ENCODE assay signal across 20 cellular contexts in genomic region chr7:15515201-15515777, GRCh38. TPM values are rescaled to one million over a fixed set of nuclear protein-coding genes. Genes with fewer than 3 reads are reported as not detected.
A peak's percentile ranks its signal among the peaks of the same experiment; 100 is the strongest.
DNase-seq lines count a peak whose midpoint lies in the region; ATAC-seq and TF ChIP-seq lines count a peak whose summit lies in the region.
"Had no signal": no experiment of that assay in that cellular context is flagged by ENCODE, and none has a peak within 500 bp of the region (broad histone marks: within the 10 kb centered on the region; RNA-seq: fewer than 3 reads in every experiment).

No MANE protein-coding gene starts in this region.

- no peaks in the 10 kb centered on the region for H3K9me3 ChIP-seq in sigmoid colon
- H3K9me3 ChIP-seq: mucosa of descending colon, SJSA1 had no signal

- ATAC-seq in SK-N-SH treated with all-trans-retinoic acid at 6 μM for 48 hours (peak; percentile 54), HG02798 (IDR thresholded peaks at IDR 0.05; ENCODE audit: poor library complexity, unreplicated experiment) (no peak)
- ATAC-seq: activated naive CD4-positive, alpha-beta T cell treated with anti-CD3 and anti-CD28 coated beads, Interleukin-2, amount 50 U/mL, for 72 hours; mucosa of descending colon had no signal

- no peaks in the 10 kb centered on the region for H3K27me3 ChIP-seq in sigmoid colon
- H3K27me3 ChIP-seq: SJSA1, stomach had no signal

- no peaks in the 10 kb centered on the region for H3K36me3 ChIP-seq in sigmoid colon
- H3K36me3 ChIP-seq: SJSA1, stomach had no signal

- H3K4me1 ChIP-seq in sigmoid colon: peaks cover 0 to 16% (median 13%) of the 10 kb centered on the region in 4 donors
- H3K4me1 ChIP-seq: SJSA1, stomach had no signal

- TF ChIP-seq POLR2A in sigmoid colon (IDR thresholded peaks at IDR 0.05): no peak

- DNase-seq in GM03348 (ENCODE audit: low spot score) (peak; percentile 2), fibroblast of the aortic adventitia (ENCODE audit: low read depth) (peak; percentile 32), sigmoid colon (no peak), cortex of kidney (lab: John Stamatoyannopoulos, UW) (no peak), HPDE6-E6E7 (ENCODE audit: extremely low spot score) (no peak)
- DNase-seq: activated T-cell treated with anti-CD3 and anti-CD28 coated beads, Interleukin-2, amount 50 U/mL, for 24 hours; C1 segment of cervical spinal cord; caudate nucleus; DMS53; head of caudate nucleus; Kasumi-1; kidney; mucosa of descending colon; NCI-H146; NCI-H446; stomach had no signal

- intact Hi-C loops in sigmoid colon (cut with DNase I): no loop called here

- H3K4me3 ChIP-seq in fibroblast of the aortic adventitia (ENCODE audit: low read depth, low read length): no peak overlapping the region
- peak overlapping the region in 2 of 4 donors; percentile 1 to 15 for H3K4me3 ChIP-seq in sigmoid colon
- H3K4me3 ChIP-seq: mucosa of descending colon, SJSA1, stomach had no signal

- TF ChIP-seq CTCF in fibroblast of the aortic adventitia (IDR thresholded peaks at IDR 0.05; ENCODE audit: insufficient read depth, low read length): no peak
- no peak for TF ChIP-seq CTCF in sigmoid colon (IDR thresholded peaks at IDR 0.05)

- no peak for TF ChIP-seq EP300 in sigmoid colon (IDR thresholded peaks at IDR 0.05)

- 54 to 65% methylated on average over 4 of the region's 4 CpGs for WGBS in sigmoid colon, 2 donors

- H3K27ac ChIP-seq in sigmoid colon: peak overlapping the region; percentile 13 to 53 (median 30)
- H3K27ac ChIP-seq: SJSA1 had no signal

TF ChIP-seq in SK-N-SH treated with all-trans-retinoic acid at 6 μM for 48 hours, 23 proteins besides CTCF, POLR2A, EP300 and RAD21:
- TF ChIP-seq RARB (CRISPR knock-in tag; IDR thresholded peaks at IDR 0.05): no peak
- TF ChIP-seq OSR1 (CRISPR knock-in tag; IDR thresholded peaks at IDR 0.05): no peak
- no peak for TF ChIP-seq BACH2 (CRISPR knock-in tag; IDR thresholded peaks at IDR 0.05; ENCODE audit: borderline replicate concordance)
- no peak for TF ChIP-seq PATZ1 (CRISPR knock-in tag; IDR thresholded peaks at IDR 0.05; ENCODE audit: borderline replicate concordance)
- TF ChIP-seq PPARA (CRISPR knock-in tag; IDR thresholded peaks at IDR 0.05; ENCODE audit: borderline replicate concordance): no peak
- no peak for TF ChIP-seq TCF4 (CRISPR knock-in tag; IDR thresholded peaks at IDR 0.05; ENCODE audit: borderline replicate concordance)
- TF ChIP-seq ISL1 (CRISPR knock-in tag; IDR thresholded peaks at IDR 0.05): no peak
- TF ChIP-seq CSDC2 (CRISPR knock-in tag; IDR thresholded peaks at IDR 0.05): no peak
- no peak for TF ChIP-seq ZC3H10 (CRISPR knock-in tag; IDR thresholded peaks at IDR 0.05)
- TF ChIP-seq GLIS3 (CRISPR knock-in tag; IDR thresholded peaks at IDR 0.05): no peak
- no peak for TF ChIP-seq POU6F1 (CRISPR knock-in tag; IDR thresholded peaks at IDR 0.05; ENCODE audit: borderline replicate concordance, low read depth)
- no peak for TF ChIP-seq ZFP3 (CRISPR knock-in tag; IDR thresholded peaks at IDR 0.05)
- TF ChIP-seq SNAI2 (CRISPR knock-in tag; IDR thresholded peaks at IDR 0.05): no peak
- TF ChIP-seq TSHZ2 (CRISPR knock-in tag; IDR thresholded peaks at IDR 0.05): no peak
- no peak for TF ChIP-seq ZFP30 (CRISPR knock-in tag; IDR thresholded peaks at IDR 0.05)

RNA-seq across cellular contexts. Expression of gene AGMO, which starts 46.5 kb away (rescaled TPM):
- 0.18 TPM in 1 of 2 replicates, not detected in the other for total RNA-seq in fibroblast of the aortic adventitia (ENCODE audit: low replicate concordance)
- total RNA-seq in sigmoid colon: under 1 TPM in 2 of 4 donors, not detected in 2; 0.16 to 0.36 TPM
- polyA plus RNA-seq in sigmoid colon: under 1 TPM in 1 of 3 donors, not detected in 2; 0.42 TPM
- total RNA-seq: activated naive CD4-positive, alpha-beta T cell treated with anti-CD3 and anti-CD28 coated beads, Interleukin-2, amount 50 U/mL, for 72 hours; SJSA1 had no signal

Comparison
In these comparisons a context has a peak if more than half of its experiments do, and no peak if none do; other contexts are left out.
1. DNase-seq: peak in GM03348 (single experiment) and fibroblast of the aortic adventitia (single experiment); none in sigmoid colon (single experiment), cortex of kidney (single experiment) and HPDE6-E6E7 (single experiment).